In genomic region chr9:132409828-132410528, GRCh38 we compare ENCODE assay signal across 1 cellular context.
TF ChIP-seq lines count a peak whose summit lies in the region.

TSS of gene CFAP77 (plus strand) at chr9:132410211. CDS start at chr9:132410272, 61 bp downstream.

TF ChIP-seq in HEK293, 187 proteins besides CTCF, POLR2A, EP300 and RAD21 (continued from another document and continues in another):
- TF ChIP-seq ZNF521 (tag by site-specific recombination; IDR thresholded peaks at IDR 0.05) (no peak), ZNF843 (tag by site-specific recombination; IDR thresholded peaks at IDR 0.05) (0 out of 2 replicates have a peak, but pooled peaks have one; percentile 29), ZNF670 (tag by site-specific recombination; IDR thresholded peaks at IDR 0.05; ENCODE audit: low read depth) (no peak), ZNF514 (tag by site-specific recombination; IDR thresholded peaks at IDR 0.05) (no peak), GLIS2 (tag by site-specific recombination; IDR thresholded peaks at IDR 0.05) (peak; percentile 87), ZNF692 (tag by site-specific recombination; IDR thresholded peaks at IDR 0.05) (peak; percentile 51; the same call in 1 of the 2 replicates), ZNF114 (tag by site-specific recombination; IDR thresholded peaks at IDR 0.05) (no peak), ZNF449 (tag by site-specific recombination; IDR thresholded peaks at IDR 0.05) (peak; percentile 91), SCRT1 (tag by site-specific recombination; IDR thresholded peaks at IDR 0.05; ENCODE audit: borderline replicate concordance) (no peak), ZBTB48 (tag by site-specific recombination; IDR thresholded peaks at IDR 0.05) (no peak), PATZ1 (tag by site-specific recombination; IDR thresholded peaks at IDR 0.05) (no peak), IKZF3 (tag by site-specific recombination; IDR thresholded peaks at IDR 0.05) (no peak), ZNF302 (tag by site-specific recombination; IDR thresholded peaks at IDR 0.05; ENCODE audit: low read depth) (no peak), ZNF416 (tag by site-specific recombination; IDR thresholded peaks at IDR 0.05) (no peak), ZNF560 (tag by site-specific recombination; IDR thresholded peaks at IDR 0.05; ENCODE audit: borderline replicate concordance) (no peak), SCRT2 (tag by site-specific recombination; IDR thresholded peaks at IDR 0.05) (no peak), KLF1 (tag by site-specific recombination; IDR thresholded peaks at IDR 0.05) (no peak), ZNF707 (tag by site-specific recombination; IDR thresholded peaks at IDR 0.05) (no peak), ZNF2 (tag by site-specific recombination; IDR thresholded peaks at IDR 0.05) (no peak), ZBTB11 (tag by site-specific recombination; conservative IDR thresholded peaks at IDR 0.05; ENCODE audit: low read depth) (no peak; the same call in 1 of the 2 replicates), ZNF266 (tag by site-specific recombination; IDR thresholded peaks at IDR 0.05; ENCODE audit: low read depth) (no peak), PRDM1 (tag by site-specific recombination; IDR thresholded peaks at IDR 0.05) (no peak), ZNF169 (tag by site-specific recombination; IDR thresholded peaks at IDR 0.05) (no peak), ZNF280C (tag by site-specific recombination; IDR thresholded peaks at IDR 0.05) (no peak), ZNF37A (tag by site-specific recombination; IDR thresholded peaks at IDR 0.05) (no peak), ZNF391 (tag by site-specific recombination; IDR thresholded peaks at IDR 0.05; ENCODE audit: borderline replicate concordance, low read depth) (no peak), MEIS1 (CRISPR knock-in tag; IDR thresholded peaks at IDR 0.05; ENCODE audit: borderline replicate concordance) (no peak), ZNF311 (tag by site-specific recombination; IDR thresholded peaks at IDR 0.05; ENCODE audit: borderline replicate concordance) (no peak), ZNF777 (tag by site-specific recombination; IDR thresholded peaks at IDR 0.05; ENCODE audit: borderline replicate concordance) (peak; percentile 75; the same call in 1 of the 2 replicates), ZNF626 (tag by site-specific recombination; IDR thresholded peaks at IDR 0.05) (no peak), ZNF837 (tag by site-specific recombination; IDR thresholded peaks at IDR 0.05) (no peak), ZNF701 (tag by site-specific recombination; IDR thresholded peaks at IDR 0.05) (no peak), SP3 (tag by site-specific recombination; IDR thresholded peaks at IDR 0.05) (no peak), ZNF600 (tag by site-specific recombination; IDR thresholded peaks at IDR 0.05) (no peak), ZBTB17 (tag by site-specific recombination; IDR thresholded peaks at IDR 0.05) (peak; percentile 75), KLF16 (tag by site-specific recombination; IDR thresholded peaks at IDR 0.05) (no peak), ZNF776 (tag by site-specific recombination; IDR thresholded peaks at IDR 0.05; ENCODE audit: borderline replicate concordance) (no peak), ZNF561 (tag by site-specific recombination; IDR thresholded peaks at IDR 0.05; ENCODE audit: borderline replicate concordance) (no peak), ZNF324 (tag by site-specific recombination; IDR thresholded peaks at IDR 0.05) (peak; percentile 82; the same call in 1 of the 2 replicates), ZNF530 (tag by site-specific recombination; IDR thresholded peaks at IDR 0.05; ENCODE audit: low read depth) (no peak), ZNF148 (tag by site-specific recombination; IDR thresholded peaks at IDR 0.05; ENCODE audit: borderline replicate concordance) (no peak), ZSCAN30 (tag by site-specific recombination; IDR thresholded peaks at IDR 0.05) (0 out of 2 replicates have a peak, but pooled peaks have one; percentile 60), GLI2 (tag by site-specific recombination; IDR thresholded peaks at IDR 0.05; ENCODE audit: borderline replicate concordance, low read depth) (no peak), ZNF366 (tag by site-specific recombination; conservative IDR thresholded peaks at IDR 0.05) (no peak), ZBTB44 (tag by site-specific recombination; IDR thresholded peaks at IDR 0.05) (no peak), REST (tag by site-specific recombination; IDR thresholded peaks at IDR 0.05) (no peak), ZNF394 (tag by site-specific recombination; IDR thresholded peaks at IDR 0.05; ENCODE audit: borderline replicate concordance) (no peak), ZNF747 (tag by site-specific recombination; IDR thresholded peaks at IDR 0.05) (no peak), ZNF19 (tag by site-specific recombination; IDR thresholded peaks at IDR 0.05; ENCODE audit: low read depth) (no peak)
